ENCODE assay signal across 13 cellular contexts in genomic region chr20:36238760-36239159, GRCh38. TPM values are rescaled to one million over a fixed set of nuclear protein-coding genes. Genes with fewer than 3 reads are reported as not detected.
DNase-seq lines count a peak whose midpoint lies in the region; ATAC-seq and TF ChIP-seq lines count a peak whose summit lies in the region.
"Had no signal": no experiment of that assay in that cellular context is flagged by ENCODE, and none has a peak within 500 bp of the region (broad histone marks: within the 10 kb centered on the region; RNA-seq: fewer than 3 reads in every experiment).

No MANE protein-coding gene starts in this region.

- H3K9me3 ChIP-seq in PC-3 (ENCODE audit: low read length) = no peaks in the 10 kb centered on the region
- H3K9me3 ChIP-seq in adrenal gland (replicated peaks in 1 of 3) = no peaks in the 10 kb centered on the region
- H3K9me3 ChIP-seq: sigmoid colon had no signal

- peaks cover 16% of the 10 kb centered on the region for H3K36me3 Mint-ChIP-seq in activated naive CD4-positive, alpha-beta T cell treated with anti-CD3 and anti-CD28 coated beads, Interleukin-2, amount 10 ng/mL, durations not matched to agents 7 days and 5 days
- H3K36me3 Mint-ChIP-seq in central memory CD8-positive, alpha-beta T cell (ENCODE audit: insufficient read depth) = peaks cover 28% of the 10 kb centered on the region

- intact Hi-C loops in PC-3 (cut with micrococcal nuclease) = no loop called here
- intact Hi-C loops in adrenal gland (cut with DNase I) = no loop called here

- H3K36me3 ChIP-seq in PC-3 (ENCODE audit: low read depth, low read length) (peaks cover 23% of the 10 kb centered on the region; the same call in 1 of the 2 replicates), adrenal gland (replicated peaks in 1 of 2) (peaks cover 0 to 28% of the 10 kb centered on the region in 2 donors)

- H3K4me1 ChIP-seq in PC-3 (ENCODE audit: insufficient read depth, low read length) (peaks cover 21% of the 10 kb centered on the region), adrenal gland (replicated peaks in 1 of 2) (peaks cover 21 to 40% of the 10 kb centered on the region in 2 donors)

- 64 to 89% (median 75%) methylated on average over 3 of the region's 3 CpGs for WGBS in adrenal gland, 4 donors

- peak overlapping the region; percentile 23 for H3K4me2 ChIP-seq in PC-3 (ENCODE audit: low read length)

- H3K4me3 Mint-ChIP-seq in activated naive CD4-positive, alpha-beta T cell treated with anti-CD3 and anti-CD28 coated beads, Interleukin-2, amount 10 ng/mL, durations not matched to agents 7 days and 5 days = peak overlapping the region; percentile 28
- H3K4me3 Mint-ChIP-seq in central memory CD8-positive, alpha-beta T cell = peak overlapping the region; percentile 27

- no peak for TF ChIP-seq POLR2A in adrenal gland (IDR thresholded peaks at IDR 0.05)

- no peak for ATAC-seq in PC-3
- ATAC-seq in central memory CD8-positive, alpha-beta T cell (replicated peaks; ENCODE audit: extremely low read depth, poor library complexity, severe bottlenecking) = no peak
- ATAC-seq in HG03565 (IDR thresholded peaks at IDR 0.05; ENCODE audit: unreplicated experiment) = no peak
- ATAC-seq in HG03520 (IDR thresholded peaks at IDR 0.05; ENCODE audit: unreplicated experiment) = no peak

- H3K4me3 ChIP-seq in PC-3 (ENCODE audit: low read length) = no peak overlapping the region
- H3K4me3 ChIP-seq in adrenal gland = no peak overlapping the region
- H3K4me3 ChIP-seq: sigmoid colon had no signal

- H3K27ac ChIP-seq in PC-3 (ENCODE audit: low read length) (no peak overlapping the region), adrenal gland (no peak overlapping the region)
- H3K27ac ChIP-seq: sigmoid colon, VCaP had no signal

- no peak for DNase-seq in activated naive CD4-positive, alpha-beta T cell treated with anti-CD3 and anti-CD28 coated beads, Interleukin-2, amount 10 ng/mL, durations not matched to agents 7 days and 5 days
- no peak for DNase-seq in activated naive CD4-positive, alpha-beta T cell treated with anti-CD3 and anti-CD28 coated beads, Interleukin-2, amount 50 U/mL, for 16 hours
- DNase-seq in PC-3 (peak; percentile 53), renal cortical epithelial cell (ENCODE audit: low read depth) (peak; percentile 17), adrenal gland (no peak)
- DNase-seq in central memory CD8-positive, alpha-beta T cell (ENCODE audit: low spot score in 2 of 2) = no peak
- DNase-seq: hippocampal formation, NCI-H1436, SW 1271 had no signal

- H3K27me3 ChIP-seq in PC-3 (ENCODE audit: low read length) = no peaks in the 10 kb centered on the region
- no peaks in the 10 kb centered on the region for H3K27me3 ChIP-seq in adrenal gland
- H3K27me3 ChIP-seq: sigmoid colon had no signal

- peaks cover 30% of the 10 kb centered on the region for H3K4me1 Mint-ChIP-seq in activated naive CD4-positive, alpha-beta T cell treated with anti-CD3 and anti-CD28 coated beads, Interleukin-2, amount 10 ng/mL, durations not matched to agents 7 days and 5 days
- H3K4me1 Mint-ChIP-seq in central memory CD8-positive, alpha-beta T cell = peaks cover 30% of the 10 kb centered on the region

- H3F3A ChIP-seq in PC-3 (ENCODE audit: low read length, unreplicated experiment) = no peaks in the 10 kb centered on the region

- H3K9me2 ChIP-seq in PC-3 (replicated peaks; ENCODE audit: low read length) = no peaks in the 10 kb centered on the region

- H3K27ac Mint-ChIP-seq in activated naive CD4-positive, alpha-beta T cell treated with anti-CD3 and anti-CD28 coated beads, Interleukin-2, amount 10 ng/mL, durations not matched to agents 7 days and 5 days = peak overlapping the region; percentile 55
- peak overlapping the region; percentile 22 for H3K27ac Mint-ChIP-seq in central memory CD8-positive, alpha-beta T cell (ENCODE audit: low read depth)

- H3K9ac ChIP-seq in PC-3 (ENCODE audit: low read length) = no peak overlapping the region

- H3K9me3 Mint-ChIP-seq in activated naive CD4-positive, alpha-beta T cell treated with anti-CD3 and anti-CD28 coated beads, Interleukin-2, amount 10 ng/mL, durations not matched to agents 7 days and 5 days = no peaks in the 10 kb centered on the region
- H3K9me3 Mint-ChIP-seq in central memory CD8-positive, alpha-beta T cell = no peaks in the 10 kb centered on the region

- BruUV-seq in PC-3 (replicated peaks; lab: Mats Ljungman, UMichigan) = no TSS peak

- POLR2A ChIA-PET in PC-3 (lab: Charles Lee; ENCODE audit: unreplicated experiment) = no interaction called here

- no peaks in the 10 kb centered on the region for H4K20me1 ChIP-seq in PC-3 (ENCODE audit: low read length)

- no peak for TF ChIP-seq CTCF in PC-3 (conservative IDR thresholded peaks at IDR 0.05; ENCODE audit: low read depth, low read length)
- TF ChIP-seq CTCF in adrenal gland (IDR thresholded peaks at IDR 0.05) = no peak

- H3K79me2 ChIP-seq in PC-3 (ENCODE audit: low read length) = peaks cover 71% of the 10 kb centered on the region

- CTCF ChIA-PET in activated naive CD4-positive, alpha-beta T cell treated with anti-CD3 and anti-CD28 coated beads, Interleukin-2, amount 10 ng/mL, durations not matched to agents 7 days and 5 days (lab: Charles Lee) = interaction anchor here (0.7 to 1.3 kb wide), 2 partner anchors 36 to 351 kb away, joined by 3 to 6 read pairs; no protein-coding TSS in a partner anchor
- CTCF ChIA-PET in PC-3 (lab: Charles Lee) = interaction anchor here (0.6 kb wide), 1 partner anchor 200 kb away, joined by 3 read pairs; no protein-coding TSS in a partner anchor

- no peak overlapping the region for H2AFZ ChIP-seq in PC-3 (ENCODE audit: low read length)

- no peaks in the 10 kb centered on the region for H3K27me3 Mint-ChIP-seq in activated naive CD4-positive, alpha-beta T cell treated with anti-CD3 and anti-CD28 coated beads, Interleukin-2, amount 10 ng/mL, durations not matched to agents 7 days and 5 days
- no peaks in the 10 kb centered on the region for H3K27me3 Mint-ChIP-seq in central memory CD8-positive, alpha-beta T cell

RNA-seq across cellular contexts. Expression of gene AAR2, which starts 2.5 kb away (rescaled TPM):
- total RNA-seq in PC-3 (2014; rRNA removed) = 39.4 and 41.1 TPM in 2 replicates
- 18.6 and 34.0 TPM in 2 replicates for total RNA-seq in renal cortical epithelial cell
- total RNA-seq in adrenal gland = 10 to 100 TPM; 26.2 to 44.3 (median 32.6) TPM
- polyA plus RNA-seq in adrenal gland = 10 to 100 TPM; 11.7 to 37.9 (median 17.5) TPM

Comparison
In these comparisons a context has a peak if more than half of its experiments do, and no peak if none do; other contexts are left out.
1. DNase-seq: peak in PC-3 (single experiment) and renal cortical epithelial cell (single experiment); none in activated naive CD4-positive, alpha-beta T cell treated with anti-CD3 and anti-CD28 coated beads, Interleukin-2, amount 10 ng/mL, durations not matched to agents 7 days and 5 days (single experiment), activated naive CD4-positive, alpha-beta T cell treated with anti-CD3 and anti-CD28 coated beads, Interleukin-2, amount 50 U/mL, for 16 hours (single experiment), central memory CD8-positive, alpha-beta T cell (0 of 2) and adrenal gland (0 of 7).